10 cellular contexts compared by ENCODE assay signal in the genomic region with DNA sequence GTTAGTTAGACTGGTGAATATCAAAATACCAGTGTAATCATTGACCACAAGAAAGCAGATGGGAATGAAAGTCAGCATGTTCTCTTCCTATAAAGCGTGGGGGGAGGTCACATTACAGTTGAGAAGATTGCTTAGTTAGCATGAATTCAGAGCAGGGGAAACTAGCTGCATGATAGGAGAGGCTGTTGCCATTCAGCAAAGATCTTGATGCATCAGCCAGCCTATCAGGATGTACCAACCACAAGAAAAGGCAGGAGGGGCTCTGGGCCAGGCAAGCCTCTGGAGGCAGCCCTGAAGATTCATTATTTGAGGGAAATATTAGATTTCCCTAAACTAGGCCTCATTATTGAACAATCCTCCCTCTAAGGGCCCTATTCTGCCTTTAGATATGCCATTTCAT. TPM values are rescaled to one million over a fixed set of nuclear protein-coding genes. Genes with fewer than 3 reads are reported as not detected.
DNase-seq lines count a peak whose midpoint lies in the region; ATAC-seq lines count a peak whose summit lies in the region.
"Had no signal": no experiment of that assay in that cellular context is flagged by ENCODE, and none has a peak within 500 bp of the region (broad histone marks: within the 10 kb centered on the region; RNA-seq: fewer than 3 reads in every experiment).

No MANE protein-coding gene starts in this region.

- H3K27ac Mint-ChIP-seq in activated CD4-positive, alpha-beta T cell treated with anti-CD3 and anti-CD28 coated beads, Interleukin-2, amount 10 ng/mL, durations not matched to agents 24 days and 14 days, result no peak overlapping the region
- peak overlapping the region in 3 of 10 donors; percentile 7 to 56 (median 11) for H3K27ac Mint-ChIP-seq in naive thymus-derived CD8-positive, alpha-beta T cell
- H3K27ac Mint-ChIP-seq in natural killer cell treated with Interleukin-12 subunit alpha and Interleukin-12 subunit beta and Interleukin-15 and Interleukin-18, amount 100 ng/mL, for 72 hours, result no peak overlapping the region

- H3K9me3 Mint-ChIP-seq in activated CD4-positive, alpha-beta T cell treated with anti-CD3 and anti-CD28 coated beads, Interleukin-2, amount 10 ng/mL, durations not matched to agents 24 days and 14 days, result no peaks in the 10 kb centered on the region
- H3K9me3 Mint-ChIP-seq in naive thymus-derived CD8-positive, alpha-beta T cell, result no peaks in the 10 kb centered on the region
- H3K9me3 Mint-ChIP-seq in natural killer cell treated with Interleukin-12 subunit alpha and Interleukin-12 subunit beta and Interleukin-15 and Interleukin-18, amount 100 ng/mL, for 72 hours, result no peaks in the 10 kb centered on the region

- H3K27me3 Mint-ChIP-seq in activated CD4-positive, alpha-beta T cell treated with anti-CD3 and anti-CD28 coated beads, Interleukin-2, amount 10 ng/mL, durations not matched to agents 24 days and 14 days, result peaks cover 29% of the 10 kb centered on the region
- H3K27me3 Mint-ChIP-seq in naive thymus-derived CD8-positive, alpha-beta T cell, result peaks cover 3 to 22% (median 6%) of the 10 kb centered on the region in 5 donors
- H3K27me3 Mint-ChIP-seq in natural killer cell treated with Interleukin-12 subunit alpha and Interleukin-12 subunit beta and Interleukin-15 and Interleukin-18, amount 100 ng/mL, for 72 hours, result peaks cover 37 to 49% of the 10 kb centered on the region in 2 donors

- intact Hi-C loops in activated CD4-positive, alpha-beta T cell treated with anti-CD3 and anti-CD28 coated beads, Interleukin-2, amount 10 ng/mL, durations not matched to agents 24 days and 14 days (cut with micrococcal nuclease), result no loop called here

- ATAC-seq in naive thymus-derived CD8-positive, alpha-beta T cell, result peak; percentile 34 to 65
- no peak for ATAC-seq in natural killer cell treated with Interleukin-12 subunit alpha and Interleukin-12 subunit beta and Interleukin-15 and Interleukin-18, amount 100 ng/mL, for 72 hours
- ATAC-seq in HG03520 (IDR thresholded peaks at IDR 0.05; ENCODE audit: unreplicated experiment), result no peak
- ATAC-seq: body of pancreas had no signal

- no peaks in the 10 kb centered on the region for H3K36me3 Mint-ChIP-seq in activated CD4-positive, alpha-beta T cell treated with anti-CD3 and anti-CD28 coated beads, Interleukin-2, amount 10 ng/mL, durations not matched to agents 24 days and 14 days (ENCODE audit: low read depth)
- no peaks in the 10 kb centered on the region for H3K36me3 Mint-ChIP-seq in naive thymus-derived CD8-positive, alpha-beta T cell
- H3K36me3 Mint-ChIP-seq in natural killer cell treated with Interleukin-12 subunit alpha and Interleukin-12 subunit beta and Interleukin-15 and Interleukin-18, amount 100 ng/mL, for 72 hours, result no peaks in the 10 kb centered on the region

- POLR2A ChIA-PET in naive thymus-derived CD8-positive, alpha-beta T cell (lab: Charles Lee), result no interaction called here

- H3K4me1 Mint-ChIP-seq in activated CD4-positive, alpha-beta T cell treated with anti-CD3 and anti-CD28 coated beads, Interleukin-2, amount 10 ng/mL, durations not matched to agents 24 days and 14 days, result peaks cover 8% of the 10 kb centered on the region
- H3K4me1 Mint-ChIP-seq in naive thymus-derived CD8-positive, alpha-beta T cell, result peaks cover 6 to 14% (median 8%) of the 10 kb centered on the region in 4 donors
- peaks cover 3 to 5% of the 10 kb centered on the region in 2 donors for H3K4me1 Mint-ChIP-seq in natural killer cell treated with Interleukin-12 subunit alpha and Interleukin-12 subunit beta and Interleukin-15 and Interleukin-18, amount 100 ng/mL, for 72 hours (ENCODE audit: low read depth in 2 of 2)

- DNase-seq in activated CD4-positive, alpha-beta T cell treated with anti-CD3 and anti-CD28 coated beads, Interleukin-2, amount 10 ng/mL, durations not matched to agents 24 days and 14 days, result peak; percentile 68
- no peak for DNase-seq in activated CD4-positive, alpha-beta T cell treated with anti-CD3 and anti-CD28 coated beads for 48 hours
- peak; percentile 34 for DNase-seq in NCI-H2196 (lab: John Stamatoyannopoulos, UW; ENCODE audit: unreplicated experiment)
- peak; percentile 61 for DNase-seq in amniotic epithelial cell (ENCODE audit: low read depth)
- DNase-seq in naive thymus-derived CD8-positive, alpha-beta T cell, result peak in 2 of 10 donors; percentile 16 to 29
- no peak for DNase-seq in NCI-H187 (lab: John Stamatoyannopoulos, UW)
- no peak for DNase-seq in natural killer cell treated with Interleukin-12 subunit alpha and Interleukin-12 subunit beta and Interleukin-15 and Interleukin-18, amount 100 ng/mL, for 72 hours (ENCODE audit: low spot score)
- DNase-seq: left cardiac atrium had no signal

- no peak overlapping the region for H3K4me3 Mint-ChIP-seq in activated CD4-positive, alpha-beta T cell treated with anti-CD3 and anti-CD28 coated beads, Interleukin-2, amount 10 ng/mL, durations not matched to agents 24 days and 14 days
- H3K4me3 Mint-ChIP-seq in naive thymus-derived CD8-positive, alpha-beta T cell, result no peak overlapping the region
- H3K4me3 Mint-ChIP-seq in natural killer cell treated with Interleukin-12 subunit alpha and Interleukin-12 subunit beta and Interleukin-15 and Interleukin-18, amount 100 ng/mL, for 72 hours, result no peak overlapping the region

RNA-seq across cellular contexts. Expression of a gene that starts 5.0 kb away (rescaled TPM):
- total RNA-seq in activated CD4-positive, alpha-beta T cell treated with anti-CD3 and anti-CD28 coated beads, Interleukin-2, amount 10 ng/mL, durations not matched to agents 24 days and 14 days, result 15.7 and 16.2 TPM in 2 replicates
- 10 to 100 TPM; 17.5 to 19.7 TPM for total RNA-seq in naive thymus-derived CD8-positive, alpha-beta T cell
- 10 to 100 TPM; 15.0 to 15.3 (median 15.0) TPM for polyA plus RNA-seq in naive thymus-derived CD8-positive, alpha-beta T cell
- 10 to 100 TPM; 20.5 to 31.1 TPM for total RNA-seq in natural killer cell treated with Interleukin-12 subunit alpha and Interleukin-12 subunit beta and Interleukin-15 and Interleukin-18, amount 100 ng/mL, for 72 hours

RNA-seq across cellular contexts. Expression of a gene that starts 9.1 kb away (rescaled TPM):
- 143 and 149 TPM in 2 replicates for total RNA-seq in activated CD4-positive, alpha-beta T cell treated with anti-CD3 and anti-CD28 coated beads, Interleukin-2, amount 10 ng/mL, durations not matched to agents 24 days and 14 days
- 10 to 100 TPM; 39.5 to 39.8 TPM for total RNA-seq in naive thymus-derived CD8-positive, alpha-beta T cell
- 10 to 100 TPM; 12.6 to 14.1 (median 13.6) TPM for polyA plus RNA-seq in naive thymus-derived CD8-positive, alpha-beta T cell
- total RNA-seq in natural killer cell treated with Interleukin-12 subunit alpha and Interleukin-12 subunit beta and Interleukin-15 and Interleukin-18, amount 100 ng/mL, for 72 hours, result 100 to 1,000 TPM; 120 to 163 TPM

Comparison
In these comparisons a context has a peak if more than half of its experiments do, and no peak if none do; other contexts are left out.
1. DNase-seq: peak in activated CD4-positive, alpha-beta T cell treated with anti-CD3 and anti-CD28 coated beads, Interleukin-2, amount 10 ng/mL, durations not matched to agents 24 days and 14 days (single experiment), NCI-H2196 (single experiment) and amniotic epithelial cell (single experiment); none in activated CD4-positive, alpha-beta T cell treated with anti-CD3 and anti-CD28 coated beads for 48 hours (single experiment), NCI-H187 (0 of 2) and natural killer cell treated with Interleukin-12 subunit alpha and Interleukin-12 subunit beta and Interleukin-15 and Interleukin-18, amount 100 ng/mL, for 72 hours (single experiment).
2. ATAC-seq: peak in naive thymus-derived CD8-positive, alpha-beta T cell (2 of 2); none in natural killer cell treated with Interleukin-12 subunit alpha and Interleukin-12 subunit beta and Interleukin-15 and Interleukin-18, amount 100 ng/mL, for 72 hours (0 of 2) and HG03520 (single experiment).